In the genomic region with DNA sequence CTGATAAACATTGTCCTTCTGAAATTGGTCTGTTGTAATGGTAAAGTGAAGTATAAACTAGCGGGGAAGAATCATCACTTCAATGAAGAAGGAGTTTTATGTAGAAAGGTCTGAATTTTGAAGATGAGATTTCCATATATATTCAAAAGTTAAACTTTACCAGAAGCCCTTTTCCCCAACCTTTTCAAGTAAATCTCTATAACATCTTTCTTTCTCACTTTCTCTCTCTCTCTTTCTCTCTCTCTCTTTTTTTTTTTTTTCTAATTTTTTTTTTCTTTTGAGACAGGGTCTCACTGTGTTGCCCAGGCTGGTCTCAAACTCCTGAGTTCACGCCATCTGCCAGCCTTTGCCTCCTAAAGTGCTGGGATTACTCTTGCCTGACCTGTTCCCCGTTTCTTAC, we compare ENCODE assay signal across 22 cellular contexts.
DNase-seq lines count a peak whose midpoint lies in the region; ATAC-seq, FAIRE-seq and TF ChIP-seq lines count a peak whose summit lies in the region.
"Had no signal": no experiment of that assay in that cellular context is flagged by ENCODE, and none has a peak within 500 bp of the region (broad histone marks: within the 10 kb centered on the region; RNA-seq: fewer than 3 reads in every experiment).

No MANE protein-coding gene starts in this region.

- DNase-seq in CD4-positive, CD25-positive, alpha-beta regulatory T cell: no peak
- no peak for DNase-seq in CD4-positive, alpha-beta T cell
- no peak for DNase-seq in astrocyte (ENCODE audit: low read depth)
- DNase-seq in nephron progenitor cell: no peak
- DNase-seq in foreskin keratinocyte: no peak
- no peak for DNase-seq in A172 (ENCODE audit: low spot score)
- DNase-seq: ACHN, EL, GF-D8, H7, HFFc6, Kasumi-1, NCI-H1694 treated with DMSO at 0.1 percent for 48 hours, NCI-H2081 treated with DMSO at 0.1 percent for 48 hours, NCI-H446, NCI-H526 treated with DMSO at 0.1 percent for 48 hours, OCI-M1, SJCRH30 had no signal

- H3K27ac Mint-ChIP-seq in CD4-positive, CD25-positive, alpha-beta regulatory T cell: peak overlapping the region in 2 of 3 donors; percentile 28 to 52
- peak overlapping the region; percentile 33 for H3K27ac Mint-ChIP-seq in CD4-positive, alpha-beta T cell
- H3K27ac Mint-ChIP-seq in astrocyte (ENCODE audit: unreplicated experiment) (peak overlapping the region; percentile 9), nephron progenitor cell (peak overlapping the region; percentile 25)
- H3K27ac Mint-ChIP-seq: HFFc6 had no signal

- no peaks in the 10 kb centered on the region for H3K9me3 Mint-ChIP-seq in CD4-positive, CD25-positive, alpha-beta regulatory T cell
- H3K9me3 Mint-ChIP-seq in CD4-positive, alpha-beta T cell: no peaks in the 10 kb centered on the region
- H3K9me3 Mint-ChIP-seq in astrocyte (ENCODE audit: unreplicated experiment): no peaks in the 10 kb centered on the region
- H3K9me3 Mint-ChIP-seq in nephron progenitor cell: no peaks in the 10 kb centered on the region
- H3K9me3 Mint-ChIP-seq: HFFc6 had no signal

- TF ChIP-seq CTCF in CD4-positive, alpha-beta T cell (IDR thresholded peaks at IDR 0.05): no peak
- no peak for TF ChIP-seq CTCF in astrocyte (IDR thresholded peaks at IDR 0.05; ENCODE audit: insufficient read depth, low read depth, low read length)
- TF ChIP-seq CTCF in nephron progenitor cell (IDR thresholded peaks at IDR 0.05): no peak
- TF ChIP-seq CTCF in foreskin keratinocyte (conservative IDR thresholded peaks at IDR 0.05): no peak

- CTCF ChIA-PET in CD4-positive, alpha-beta T cell (lab: Charles Lee): no interaction called here

- H2AFZ ChIP-seq in astrocyte (ENCODE audit: low read depth, low read length): no peak overlapping the region

- no peak overlapping the region for H3K4me3 Mint-ChIP-seq in CD4-positive, CD25-positive, alpha-beta regulatory T cell
- no peak overlapping the region for H3K4me3 Mint-ChIP-seq in CD4-positive, alpha-beta T cell
- H3K4me3 Mint-ChIP-seq in astrocyte (ENCODE audit: unreplicated experiment) (no peak overlapping the region), nephron progenitor cell (no peak overlapping the region)
- H3K4me3 Mint-ChIP-seq: HFFc6 had no signal

- H3K4me1 ChIP-seq in CD4-positive, CD25-positive, alpha-beta regulatory T cell (ENCODE audit: control insufficient read depth, insufficient read depth, low read length, poor library complexity, severe bottlenecking): no peaks in the 10 kb centered on the region
- H3K4me1 ChIP-seq in astrocyte (ENCODE audit: insufficient read depth, low read length): no peaks in the 10 kb centered on the region
- H3K4me1 ChIP-seq in foreskin keratinocyte: no peaks in the 10 kb centered on the region
- H3K4me1 ChIP-seq: BLaER1, SJCRH30 had no signal

- no peak overlapping the region for H3K27ac ChIP-seq in CD4-positive, CD25-positive, alpha-beta regulatory T cell (ENCODE audit: insufficient read depth, low read length, poor library complexity, severe bottlenecking)
- no peak overlapping the region for H3K27ac ChIP-seq in CD4-positive, alpha-beta T cell (ENCODE audit: low read depth, low read length)
- H3K27ac ChIP-seq in astrocyte (ENCODE audit: low read depth, low read length): no peak overlapping the region
- H3K27ac ChIP-seq in foreskin keratinocyte: no peak overlapping the region
- H3K27ac ChIP-seq: BLaER1, SJCRH30 had no signal

- no peak for ATAC-seq in CD4-positive, CD25-positive, alpha-beta regulatory T cell (ENCODE audit: low read depth in 2 of 2)
- no peak for ATAC-seq in CD4-positive, alpha-beta T cell (ENCODE audit: poor library complexity)
- ATAC-seq in HG02571 (IDR thresholded peaks at IDR 0.05; ENCODE audit: unreplicated experiment) (no peak), foreskin keratinocyte (no peak)

- no peaks in the 10 kb centered on the region for H3K27me3 ChIP-seq in CD4-positive, CD25-positive, alpha-beta regulatory T cell (ENCODE audit: control insufficient read depth, insufficient read depth, low read length)
- no peaks in the 10 kb centered on the region for H3K27me3 ChIP-seq in CD4-positive, alpha-beta T cell (ENCODE audit: control insufficient read depth, insufficient read depth, low read length)
- H3K27me3 ChIP-seq in astrocyte (ENCODE audit: insufficient read depth, low read length): no peaks in the 10 kb centered on the region
- H3K27me3 ChIP-seq in foreskin keratinocyte: no peaks in the 10 kb centered on the region
- H3K27me3 ChIP-seq: BLaER1 had no signal

- peaks cover 65% of the 10 kb centered on the region for H3K36me3 ChIP-seq in CD4-positive, CD25-positive, alpha-beta regulatory T cell (ENCODE audit: control insufficient read depth, insufficient read depth, low read length)
- H3K36me3 ChIP-seq in astrocyte (ENCODE audit: insufficient read depth, low read length): peaks cover 37% of the 10 kb centered on the region
- H3K36me3 ChIP-seq: SJCRH30 had no signal

- H4K20me1 ChIP-seq in astrocyte (ENCODE audit: insufficient read depth, low read length): peaks cover 38% of the 10 kb centered on the region

- intact Hi-C loops in CD4-positive, alpha-beta T cell (cut with DNase I, micrococcal nuclease): no loop called here

- no peaks in the 10 kb centered on the region for H3K9me3 ChIP-seq in CD4-positive, CD25-positive, alpha-beta regulatory T cell (ENCODE audit: control insufficient read depth in 2 of 2, low read length in 2 of 2)
- H3K9me3 ChIP-seq in CD4-positive, alpha-beta T cell (ENCODE audit: control insufficient read depth, low read length): no peaks in the 10 kb centered on the region
- H3K9me3 ChIP-seq in astrocyte (ENCODE audit: insufficient read depth, low read depth, low read length): no peaks in the 10 kb centered on the region
- H3K9me3 ChIP-seq: BLaER1, SJCRH30 had no signal

- no peak overlapping the region for H3K9ac ChIP-seq in astrocyte (ENCODE audit: low read length)
- H3K9ac ChIP-seq: BLaER1 had no signal

- no peak for FAIRE-seq in astrocyte (lab: Jason Lieb, UNC)
- FAIRE-seq: GM19239, RCC 7860 had no signal

- H3K36me3 Mint-ChIP-seq in CD4-positive, CD25-positive, alpha-beta regulatory T cell: peaks cover 46% of the 10 kb centered on the region
- peaks cover 85% of the 10 kb centered on the region for H3K36me3 Mint-ChIP-seq in CD4-positive, alpha-beta T cell (ENCODE audit: low read depth)
- H3K36me3 Mint-ChIP-seq in astrocyte (ENCODE audit: low read depth, unreplicated experiment) (peaks cover 17% of the 10 kb centered on the region), nephron progenitor cell (ENCODE audit: low read depth) (peaks cover 88% of the 10 kb centered on the region)

- POLR2A ChIA-PET in CD4-positive, alpha-beta T cell (lab: Charles Lee): interaction anchor here (0.7 kb wide), 1 partner anchor 31 kb away, joined by 3 read pairs; no protein-coding TSS in a partner anchor

- H3K27me3 Mint-ChIP-seq in CD4-positive, CD25-positive, alpha-beta regulatory T cell: no peaks in the 10 kb centered on the region
- no peaks in the 10 kb centered on the region for H3K27me3 Mint-ChIP-seq in CD4-positive, alpha-beta T cell
- H3K27me3 Mint-ChIP-seq in astrocyte (ENCODE audit: low read depth, unreplicated experiment): no peaks in the 10 kb centered on the region
- H3K27me3 Mint-ChIP-seq in nephron progenitor cell (ENCODE audit: low read depth, poor library complexity): no peaks in the 10 kb centered on the region

- H3K79me2 ChIP-seq in astrocyte (ENCODE audit: insufficient read depth, low read length): peaks cover 44% of the 10 kb centered on the region

- no peak overlapping the region for H3K4me2 ChIP-seq in astrocyte (ENCODE audit: low read length)
- H3K4me2 ChIP-seq: BLaER1 had no signal

- H3K4me1 Mint-ChIP-seq in CD4-positive, CD25-positive, alpha-beta regulatory T cell: peaks cover 5 to 22% (median 16%) of the 10 kb centered on the region in 4 donors
- H3K4me1 Mint-ChIP-seq in CD4-positive, alpha-beta T cell (ENCODE audit: low read depth): peaks cover 9% of the 10 kb centered on the region
- H3K4me1 Mint-ChIP-seq in astrocyte (ENCODE audit: low read depth, unreplicated experiment) (no peaks in the 10 kb centered on the region), nephron progenitor cell (no peaks in the 10 kb centered on the region)

- H3K4me3 ChIP-seq in CD4-positive, CD25-positive, alpha-beta regulatory T cell (ENCODE audit: low read depth, low read length): no peak overlapping the region
- H3K4me3 ChIP-seq in astrocyte (ENCODE audit: insufficient read depth, low read depth, low read length): no peak overlapping the region
- H3K4me3 ChIP-seq: BLaER1, SJCRH30 had no signal
